ENCODE assay signal across 26 cellular contexts in the genomic region with DNA sequence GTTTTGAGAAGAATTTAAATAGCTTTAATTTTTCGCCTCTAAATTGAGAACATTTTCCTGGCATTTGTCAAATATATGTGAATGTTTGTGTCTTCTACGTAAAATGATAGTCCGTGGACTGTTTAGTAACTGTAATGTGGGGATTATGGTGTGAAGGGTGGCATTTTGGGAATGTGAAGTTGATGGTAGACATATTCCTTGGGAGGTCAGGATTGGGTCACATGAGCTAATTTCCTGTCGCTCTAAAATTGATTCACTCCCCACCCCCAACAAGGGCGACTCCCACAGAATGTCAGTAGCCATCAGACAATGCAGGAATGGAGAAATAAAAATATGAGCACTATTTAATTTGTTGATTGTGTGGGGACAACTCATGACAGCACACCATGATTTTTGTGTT.
"Had no signal": no experiment of that assay in that cellular context is flagged by ENCODE, and none has a peak within 500 bp of the region (broad histone marks: within the 10 kb centered on the region; RNA-seq: fewer than 3 reads in every experiment).

No MANE protein-coding gene starts in this region.

- H3K27ac Mint-ChIP-seq: activated CD4-positive, alpha-beta memory T cell treated with anti-CD3 and anti-CD28 coated beads, Interleukin-2, amount 10 ng/mL, durations not matched to agents 7 days and 5 days; activated CD4-positive, alpha-beta T cell treated with anti-CD3 and anti-CD28 coated beads for 36 hours; activated naive CD4-positive, alpha-beta T cell treated with anti-CD3 and anti-CD28 coated beads, Interleukin-2, amount 50 U/mL, for 72 hours; IgD-negative memory B cell had no signal

- DNase-seq: activated CD4-positive, alpha-beta memory T cell treated with anti-CD3 and anti-CD28 coated beads, Interleukin-2, amount 10 ng/mL, durations not matched to agents 7 days and 5 days; activated CD4-positive, alpha-beta T cell treated with anti-CD3 and anti-CD28 coated beads for 36 hours; activated CD4-positive, alpha-beta T cell treated with anti-CD3 and anti-CD28 coated beads, Interleukin-2, amount 50 U/mL, for 1 hour; activated CD8-positive, alpha-beta memory T cell treated with anti-CD3 and anti-CD28 coated beads, Interleukin-2, amount 50 U/mL, for 4 hours; aorta; central memory CD4-positive, alpha-beta T cell; KG1; MG63; MV-4-11; NCI-H1092 treated with DMSO at 0.1 percent for 48 hours; NCI-H1417 treated with DMSO at 0.1 percent for 48 hours; NCI-H1694; NCI-H2029; NCI-H2107; NCI-H2171 treated with DMSO at 0.1 percent for 48 hours; NCI-H226; NCI-H526; NCI-H774; RPMI8226; SK-N-SH; T-helper 1 cell had no signal

- H3K27ac ChIP-seq: VCaP had no signal

- ATAC-seq: activated CD4-positive, alpha-beta T cell treated with anti-CD3 and anti-CD28 coated beads for 36 hours; activated naive CD4-positive, alpha-beta T cell treated with anti-CD3 and anti-CD28 coated beads, Interleukin-2, amount 50 U/mL, for 72 hours; Panc1; Right ventricle myocardium inferior had no signal

- H3K4me1 Mint-ChIP-seq: activated CD4-positive, alpha-beta memory T cell treated with anti-CD3 and anti-CD28 coated beads, Interleukin-2, amount 10 ng/mL, durations not matched to agents 7 days and 5 days had no signal

- H3K4me3 ChIP-seq: MG63 had no signal

- H3K4me2 ChIP-seq: SK-N-SH had no signal

- H3K36me3 ChIP-seq: MG63 had no signal

- H3K4me3 Mint-ChIP-seq: activated CD4-positive, alpha-beta memory T cell treated with anti-CD3 and anti-CD28 coated beads, Interleukin-2, amount 10 ng/mL, durations not matched to agents 7 days and 5 days; activated CD4-positive, alpha-beta T cell treated with anti-CD3 and anti-CD28 coated beads for 36 hours had no signal

- H3K9me2 ChIP-seq: SK-N-SH had no signal

- H3K27me3 ChIP-seq: MG63 had no signal

- H3K9me3 Mint-ChIP-seq: IgD-negative memory B cell had no signal

- H3K27me3 Mint-ChIP-seq: activated CD4-positive, alpha-beta memory T cell treated with anti-CD3 and anti-CD28 coated beads, Interleukin-2, amount 10 ng/mL, durations not matched to agents 7 days and 5 days; activated CD4-positive, alpha-beta T cell treated with anti-CD3 and anti-CD28 coated beads for 36 hours; IgD-negative memory B cell had no signal

- H3K9me3 ChIP-seq: MG63, SK-N-SH had no signal

- H3K9ac ChIP-seq: SK-N-SH had no signal
